Comparison of ENCODE assay signal across 29 cellular contexts in the genomic region with DNA sequence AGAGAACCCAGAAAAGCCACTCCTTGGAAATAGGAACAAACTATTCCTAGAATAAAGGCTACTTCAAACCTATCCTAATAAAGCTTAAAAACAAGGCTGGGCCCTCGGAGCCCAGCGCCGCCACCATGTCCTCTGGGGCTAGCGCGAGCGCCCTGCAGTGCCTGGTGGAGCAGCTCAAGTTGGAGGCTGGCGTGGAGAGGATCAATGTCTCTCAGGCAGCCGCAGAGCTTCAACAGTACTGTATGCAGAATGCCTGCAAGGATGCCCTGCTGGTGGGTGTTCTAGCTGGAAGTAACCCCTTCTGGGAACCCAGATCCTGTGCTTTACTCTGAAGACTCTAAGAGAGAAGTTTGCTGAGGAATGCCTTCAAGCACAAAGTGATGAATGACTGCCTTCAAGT.
"Had no signal": no experiment of that assay in that cellular context is flagged by ENCODE, and none has a peak within 500 bp of the region (broad histone marks: within the 10 kb centered on the region; RNA-seq: fewer than 3 reads in every experiment).

No MANE protein-coding gene starts in this region.

- H3K36me3 ChIP-seq: Peyer's patch had no signal

- H3K27ac Mint-ChIP-seq: activated CD4-positive, alpha-beta memory T cell treated with anti-CD3 and anti-CD28 coated beads, Interleukin-2, amount 10 ng/mL, durations not matched to agents 7 days and 5 days; activated CD4-positive, alpha-beta T cell treated with anti-CD3 and anti-CD28 coated beads for 36 hours; activated naive CD4-positive, alpha-beta T cell treated with anti-CD3 and anti-CD28 coated beads for 36 hours; activated naive CD8-positive, alpha-beta T cell; activated T-helper 17 cell treated with anti-CD3 and anti-CD28 coated beads, Interleukin-2, amount 50 U/mL, for 72 hours; brain had no signal

- H3K9me3 ChIP-seq: Peyer's patch, SJCRH30, SK-N-SH had no signal

- H3K4me3 Mint-ChIP-seq: activated CD4-positive, alpha-beta memory T cell treated with anti-CD3 and anti-CD28 coated beads, Interleukin-2, amount 10 ng/mL, durations not matched to agents 7 days and 5 days; activated CD4-positive, alpha-beta T cell treated with anti-CD3 and anti-CD28 coated beads for 36 hours; activated naive CD4-positive, alpha-beta T cell treated with anti-CD3 and anti-CD28 coated beads for 36 hours; activated naive CD8-positive, alpha-beta T cell; activated T-helper 17 cell treated with anti-CD3 and anti-CD28 coated beads, Interleukin-2, amount 50 U/mL, for 72 hours; brain; central memory CD8-positive, alpha-beta T cell had no signal

- H3K9me3 Mint-ChIP-seq: activated CD4-positive, alpha-beta memory T cell treated with anti-CD3 and anti-CD28 coated beads, Interleukin-2, amount 10 ng/mL, durations not matched to agents 7 days and 5 days; activated naive CD4-positive, alpha-beta T cell treated with anti-CD3 and anti-CD28 coated beads for 36 hours; activated T-helper 17 cell treated with anti-CD3 and anti-CD28 coated beads, Interleukin-2, amount 50 U/mL, for 72 hours; central memory CD8-positive, alpha-beta T cell had no signal

- DNase-seq: activated CD4-positive, alpha-beta memory T cell treated with anti-CD3 and anti-CD28 coated beads, Interleukin-2, amount 10 ng/mL, durations not matched to agents 7 days and 5 days; activated CD4-positive, alpha-beta T cell treated with anti-CD3 and anti-CD28 coated beads for 36 hours; activated CD4-positive, alpha-beta T cell treated with anti-CD3 and anti-CD28 coated beads, Interleukin-2, amount 50 U/mL, for 1 hour; activated gamma-delta T cell; activated naive CD4-positive, alpha-beta T cell treated with anti-CD3 and anti-CD28 coated beads for 36 hours; activated T-cell treated with anti-CD3 and anti-CD28 coated beads for 4 hours; activated T-cell treated with anti-CD3 and anti-CD28 coated beads, Interleukin-2, amount 50 U/mL, for 48 hours; amygdala; NCI-H1092; NCI-H1417; NCI-H1694; NCI-H2029; NCI-H2107; NCI-H2171 treated with DMSO at 0.1 percent for 48 hours; NCI-H226; NCI-H510A; NCI-H526 treated with DMSO at 0.1 percent for 48 hours; NK-92 treated with Interleukin-12 subunit alpha and Interleukin-12 subunit beta, amount 100 ng/mL, for 24 hours; Peyer's patch; Right ventricle myocardium superior; SJCRH30; SK-N-SH; T-helper 1 cell had no signal

- ATAC-seq: activated CD4-positive, alpha-beta T cell treated with anti-CD3 and anti-CD28 coated beads for 36 hours; activated T-helper 17 cell treated with anti-CD3 and anti-CD28 coated beads, Interleukin-2, amount 50 U/mL, for 72 hours had no signal

- H3K27ac ChIP-seq: Peyer's patch, RWPE1, SJCRH30, VCaP had no signal

- H3K4me2 ChIP-seq: SK-N-SH had no signal

- H3K27me3 ChIP-seq: Peyer's patch, SJCRH30 had no signal

- H3K9ac ChIP-seq: SK-N-SH had no signal

- H3K4me1 ChIP-seq: Peyer's patch had no signal

- H3K4me3 ChIP-seq: Peyer's patch, SJCRH30 had no signal

- H3K27me3 Mint-ChIP-seq: activated CD4-positive, alpha-beta memory T cell treated with anti-CD3 and anti-CD28 coated beads, Interleukin-2, amount 10 ng/mL, durations not matched to agents 7 days and 5 days; activated CD4-positive, alpha-beta T cell treated with anti-CD3 and anti-CD28 coated beads for 36 hours; activated naive CD8-positive, alpha-beta T cell; activated T-helper 17 cell treated with anti-CD3 and anti-CD28 coated beads, Interleukin-2, amount 50 U/mL, for 72 hours; brain; central memory CD8-positive, alpha-beta T cell had no signal
